ENCODE assay signal across 8 cellular contexts in the genomic region with DNA sequence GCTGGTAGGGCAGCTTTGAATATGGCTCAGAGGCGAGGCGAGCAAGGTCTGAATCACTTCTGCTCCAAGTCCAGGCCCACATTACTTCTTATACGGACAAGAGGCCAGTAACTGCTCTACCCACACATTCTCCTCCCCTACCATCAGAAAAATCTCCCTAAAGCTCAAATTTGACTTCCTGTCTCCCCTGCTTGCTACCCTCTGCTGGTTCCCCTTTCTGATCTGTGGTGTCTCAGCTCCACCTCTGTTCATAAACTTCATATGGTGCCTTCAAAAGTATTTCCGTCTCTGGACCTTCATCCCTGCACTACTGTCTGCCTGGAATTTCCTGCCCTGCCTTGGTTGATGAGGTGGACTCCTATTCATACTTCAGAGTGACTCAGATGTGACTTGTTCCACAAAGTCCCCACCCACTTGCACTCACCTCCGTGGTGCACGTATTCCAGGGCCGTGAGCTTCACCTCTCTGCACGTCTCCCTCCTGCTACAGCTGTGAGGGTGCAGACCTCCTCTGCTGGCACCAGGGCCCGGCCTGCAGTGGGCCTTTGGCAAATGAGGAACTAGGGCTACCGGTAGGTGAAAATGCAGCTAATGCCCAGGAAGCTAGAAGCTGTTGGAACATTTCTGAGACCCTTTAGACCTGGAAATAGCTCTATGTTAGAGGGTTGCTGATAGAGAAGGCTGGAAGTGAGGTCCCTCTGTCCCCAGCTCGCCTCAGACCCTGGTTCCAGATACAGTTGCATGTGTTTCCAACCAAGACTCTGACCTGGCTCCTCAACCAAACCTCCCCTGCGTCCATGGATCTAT. TPM values are rescaled to one million over a fixed set of nuclear protein-coding genes. Genes with fewer than 3 reads are reported as not detected.
DNase-seq lines count a peak whose midpoint lies in the region; ATAC-seq and TF ChIP-seq lines count a peak whose summit lies in the region.

No MANE protein-coding gene starts in this region.

- no peaks in the 10 kb centered on the region for H3K36me3 ChIP-seq in WERI-Rb-1

- ATAC-seq in Right ventricle myocardium inferior = no peak

- no peak overlapping the region for H3K27ac ChIP-seq in WERI-Rb-1

- POLR2A ChIA-PET in GM10248 (lab: Yijun Ruan, JAX) = interaction anchor here (1.0 to 3.1 kb wide), 7 partner anchors 8 to 42 kb away, joined by 3 to 21 read pairs (median 5); partner anchors contain the start of genes KCMF1 and TMSB10

- CTCF ChIA-PET in GM10248 (lab: Yijun Ruan, JAX) = interaction anchor here (0.6 to 16.4 kb wide), 14 partner anchors 8 to 71 kb away, joined by 3 to 312 read pairs (median 5); partner anchors contain the start of gene KCMF1

- peak; percentile 19 for TF ChIP-seq CTCF in GM10248 (IDR thresholded peaks at IDR 0.05; ENCODE audit: control extremely low read depth, extremely low read depth, low read depth, missing control alignments)
- TF ChIP-seq CTCF in epithelial cell of proximal tubule (conservative IDR thresholded peaks at IDR 0.05; ENCODE audit: low read depth, low read length) = no peak
- TF ChIP-seq CTCF in WERI-Rb-1 (IDR thresholded peaks at IDR 0.05; ENCODE audit: low read depth, low read length) = no peak

- intact Hi-C loops in activated CD4-positive, alpha-beta T cell treated with anti-CD3 and anti-CD28 coated beads, Interleukin-2, amount 10 ng/mL, durations not matched to agents 24 days and 14 days (cut with micrococcal nuclease) = loop anchor here (1.0 to 5.0 kb wide), 8 partner anchors 8 to 381 kb away; partner anchors contain the start of genes TGOLN2, TMSB10 and TRABD2A
- intact Hi-C loops in Right ventricle myocardium inferior (cut with DNase I) = no loop called here

- H3K36me3 Mint-ChIP-seq in activated CD4-positive, alpha-beta T cell treated with anti-CD3 and anti-CD28 coated beads, Interleukin-2, amount 10 ng/mL, durations not matched to agents 24 days and 14 days (ENCODE audit: low read depth) = peaks cover 25% of the 10 kb centered on the region

- H3K9me3 Mint-ChIP-seq in activated CD4-positive, alpha-beta T cell treated with anti-CD3 and anti-CD28 coated beads, Interleukin-2, amount 10 ng/mL, durations not matched to agents 24 days and 14 days = no peaks in the 10 kb centered on the region

- H3K27me3 ChIP-seq in WERI-Rb-1 (ENCODE audit: insufficient read depth, low read depth, severe bottlenecking) = no peaks in the 10 kb centered on the region

- H3K27ac Mint-ChIP-seq in activated CD4-positive, alpha-beta T cell treated with anti-CD3 and anti-CD28 coated beads, Interleukin-2, amount 10 ng/mL, durations not matched to agents 24 days and 14 days = peak overlapping the region; percentile 89

- H3K4me3 Mint-ChIP-seq in activated CD4-positive, alpha-beta T cell treated with anti-CD3 and anti-CD28 coated beads, Interleukin-2, amount 10 ng/mL, durations not matched to agents 24 days and 14 days = peak overlapping the region; percentile 50

- peaks cover 45% of the 10 kb centered on the region for H3K4me1 Mint-ChIP-seq in activated CD4-positive, alpha-beta T cell treated with anti-CD3 and anti-CD28 coated beads, Interleukin-2, amount 10 ng/mL, durations not matched to agents 24 days and 14 days

- DNase-seq in GM10248 (ENCODE audit: extremely low spot score) (peak; percentile 78), H4 (ENCODE audit: low spot score) (peak; percentile 79), LHCN-M2 (ENCODE audit: low read depth) (peak; percentile 64), epithelial cell of proximal tubule (ENCODE audit: low read depth) (peak; percentile 87), WERI-Rb-1 (no peak), Right ventricle myocardium inferior (ENCODE audit: missing footprints) (no peak)
- DNase-seq in activated CD4-positive, alpha-beta T cell treated with anti-CD3 and anti-CD28 coated beads, Interleukin-2, amount 10 ng/mL, durations not matched to agents 24 days and 14 days = peak; percentile 89
- DNase-seq in stimulated activated CD4-positive, alpha-beta T cell treated with anti-CD3 and anti-CD28 coated beads, Interleukin-1b, Interleukin-23, amount 100 ng/mL, for 4 hours (ENCODE audit: low read depth in 2 of 2) = peak; percentile 59 to 61

- H3K9me3 ChIP-seq in WERI-Rb-1 (ENCODE audit: severe bottlenecking) = no peaks in the 10 kb centered on the region

- H3K4me3 ChIP-seq in epithelial cell of proximal tubule (ENCODE audit: low read depth, low read length) = peak overlapping the region; percentile 13
- H3K4me3 ChIP-seq in WERI-Rb-1 (ENCODE audit: low read depth, low read length) = no peak overlapping the region

- no peaks in the 10 kb centered on the region for H3K27me3 Mint-ChIP-seq in activated CD4-positive, alpha-beta T cell treated with anti-CD3 and anti-CD28 coated beads, Interleukin-2, amount 10 ng/mL, durations not matched to agents 24 days and 14 days

RNA-seq across cellular contexts. Expression of gene KCMF1, which starts 24.6 kb away (rescaled TPM):
- total RNA-seq in H4 (2014; rRNA removed; shearing (Covaris generic)) = 61.6 and 90.1 TPM in 2 replicates
- total RNA-seq in LHCN-M2 (2014; rRNA removed) = 55.2 and 62.2 TPM in 2 replicates
- polyA plus RNA-seq in LHCN-M2 (2012) = 48.6 TPM
- total RNA-seq in activated CD4-positive, alpha-beta T cell treated with anti-CD3 and anti-CD28 coated beads, Interleukin-2, amount 10 ng/mL, durations not matched to agents 24 days and 14 days = 98.1 and 101 TPM in 2 replicates
- total RNA-seq in epithelial cell of proximal tubule = 43.0 and 65.8 TPM in 2 replicates
- total RNA-seq in Right ventricle myocardium inferior = 87.5 TPM

RNA-seq across cellular contexts. Expression of gene TMSB10, which starts 41.0 kb away (rescaled TPM):
- 4,471 and 5,260 TPM in 2 replicates for total RNA-seq in H4 (2014; rRNA removed; shearing (Covaris generic))
- 8,362 and 12,675 TPM in 2 replicates for total RNA-seq in LHCN-M2 (2014; rRNA removed)
- polyA plus RNA-seq in LHCN-M2 (2012) = 12,366 TPM
- total RNA-seq in activated CD4-positive, alpha-beta T cell treated with anti-CD3 and anti-CD28 coated beads, Interleukin-2, amount 10 ng/mL, durations not matched to agents 24 days and 14 days = 2,196 and 2,218 TPM in 2 replicates
- total RNA-seq in epithelial cell of proximal tubule = 9,817 and 15,030 TPM in 2 replicates
- 571 TPM for total RNA-seq in Right ventricle myocardium inferior

Comparison
In these comparisons a context has a peak if more than half of its experiments do, and no peak if none do; other contexts are left out.
1. DNase-seq: peak in GM10248 (single experiment), H4 (single experiment), LHCN-M2 (single experiment), activated CD4-positive, alpha-beta T cell treated with anti-CD3 and anti-CD28 coated beads, Interleukin-2, amount 10 ng/mL, durations not matched to agents 24 days and 14 days (single experiment), epithelial cell of proximal tubule (single experiment) and stimulated activated CD4-positive, alpha-beta T cell treated with anti-CD3 and anti-CD28 coated beads, Interleukin-1b, Interleukin-23, amount 100 ng/mL, for 4 hours (2 of 2); none in WERI-Rb-1 (single experiment) and Right ventricle myocardium inferior (single experiment).